ENCODE assay signal across 19 cellular contexts in the genomic region with DNA sequence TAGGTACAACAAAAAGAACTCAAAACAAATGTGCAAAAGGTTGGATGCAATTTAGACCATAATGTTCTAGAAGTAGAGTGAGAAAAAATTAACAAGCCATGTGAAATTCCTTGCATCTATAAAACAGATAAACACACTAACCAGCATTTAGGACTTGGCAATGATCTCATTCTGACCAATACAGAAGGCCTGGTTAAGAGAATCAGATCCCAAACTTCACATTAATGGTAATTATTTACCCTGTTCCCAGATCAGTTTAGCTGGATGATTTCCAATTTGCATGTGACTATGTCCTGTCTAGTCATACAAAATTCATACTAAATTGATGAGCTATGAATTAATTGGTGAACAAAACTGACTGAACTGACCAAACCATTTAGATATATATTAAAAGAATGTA.
A peak's percentile ranks its signal among the peaks of the same experiment; 100 is the strongest.
DNase-seq lines count a peak whose midpoint lies in the region; ATAC-seq, FAIRE-seq and TF ChIP-seq lines count a peak whose summit lies in the region.
"Had no signal": no experiment of that assay in that cellular context is flagged by ENCODE, and none has a peak within 500 bp of the region (broad histone marks: within the 10 kb centered on the region; RNA-seq: fewer than 3 reads in every experiment).

No MANE protein-coding gene starts in this region.

- no peaks in the 10 kb centered on the region for H3K9me2 ChIP-seq in SK-N-SH

- TF ChIP-seq CTCF in SK-N-SH (IDR thresholded peaks at IDR 0.05) (no peak), tibial artery (IDR thresholded peaks at IDR 0.05) (no peak), gastroesophageal sphincter (IDR thresholded peaks at IDR 0.05) (no peak)

- H3K4me2 ChIP-seq in SK-N-SH = no peak overlapping the region
- H3K4me2 ChIP-seq: A549 had no signal

- intact Hi-C loops in tibial artery (cut with DNase I; ENCODE audit: low total_unique reads) = no loop called here

- no peak for TF ChIP-seq RAD21 in SK-N-SH (IDR thresholded peaks at IDR 0.05; ENCODE audit: low read length)

- H4K20me1 ChIP-seq in SK-N-SH (ENCODE audit: insufficient read depth) = no peaks in the 10 kb centered on the region

- POLR2A ChIA-PET in SK-N-SH (lab: Yijun Ruan, JAX) = no interaction called here

- DNase-seq in ELR (ENCODE audit: low read depth) (peak; percentile 9), SK-N-SH (peak; percentile 13), glomerular visceral epithelial cell (ENCODE audit: extremely low spot score) (peak; percentile 15), tibial artery (no peak), GM19239 (ENCODE audit: insufficient read length, low spot score) (no peak), NCI-H187 treated with DMSO at 0.1 percent for 48 hours (lab: John Stamatoyannopoulos, UW) (no peak)
- DNase-seq: CD4-positive, CD25-positive, alpha-beta regulatory T cell; DND-41; Karpas-422; MG63; NCI-H1417; NCI-H1694 treated with DMSO at 0.1 percent for 48 hours; NCI-H446 treated with DMSO at 0.1 percent for 48 hours; NCI-H526 treated with DMSO at 0.1 percent for 48 hours had no signal

- H3K4me3 ChIP-seq in SK-N-SH (ENCODE audit: low read depth in 2 of 2, low read length in 1 of 2) (no peak overlapping the region), tibial artery (no peak overlapping the region), gastroesophageal sphincter (no peak overlapping the region)
- H3K4me3 ChIP-seq: A549, MG63 had no signal

- H3K79me2 ChIP-seq in SK-N-SH (ENCODE audit: insufficient read depth) = no peaks in the 10 kb centered on the region

- H3K9me3 ChIP-seq in SK-N-SH (no peaks in the 10 kb centered on the region), tibial artery (no peaks in the 10 kb centered on the region), gastroesophageal sphincter (no peaks in the 10 kb centered on the region)
- H3K9me3 ChIP-seq: A549, MG63 had no signal

- no peaks in the 10 kb centered on the region for H3F3A ChIP-seq in SK-N-SH (replicated peaks; ENCODE audit: insufficient read depth)

- no peak overlapping the region for H3K9ac ChIP-seq in SK-N-SH

- CTCF ChIA-PET in SK-N-SH (lab: Yijun Ruan, JAX) = no interaction called here

- peaks cover 0 to 2% of the 10 kb centered on the region in 2 experiments; a peak in 2 of 4 replicates for H3K4me1 ChIP-seq in SK-N-SH (ENCODE audit: control insufficient read depth in 1 of 2, insufficient read depth in 2 of 2, low read depth in 1 of 2, low read length in 1 of 2)
- H3K4me1 ChIP-seq in tibial artery = peaks cover 0 to 19% (median 3%) of the 10 kb centered on the region in 4 donors
- H3K4me1 ChIP-seq in gastroesophageal sphincter = peaks cover 0 to 5% (median 0%) of the 10 kb centered on the region in 3 donors
- H3K4me1 ChIP-seq: A549 had no signal

- FAIRE-seq in GM19239 (lab: Jason Lieb, UNC) = no peak
- FAIRE-seq: A549, GM12892, H1 had no signal

- TF ChIP-seq EP300 in SK-N-SH (IDR thresholded peaks at IDR 0.05; ENCODE audit: borderline replicate concordance in 1 of 2, low read depth in 1 of 2, low read length in 1 of 2) (no peak), gastroesophageal sphincter (IDR thresholded peaks at IDR 0.05) (no peak)

- ATAC-seq in gastroesophageal sphincter = no peak
- ATAC-seq: A549, Panc1 had no signal

- peak overlapping the region in 1 of 2 experiments; percentile 22; a peak in 1 of 4 replicates for H3K27ac ChIP-seq in SK-N-SH (ENCODE audit: low read depth in 2 of 2, low read length in 1 of 2)
- H3K27ac ChIP-seq in tibial artery = peak overlapping the region; percentile 39 to 45
- no peak overlapping the region for H3K27ac ChIP-seq in gastroesophageal sphincter
- H3K27ac ChIP-seq: A549 had no signal

- no peaks in the 10 kb centered on the region for H3K27me3 ChIP-seq in SK-N-SH (ENCODE audit: insufficient read depth)
- H3K27me3 ChIP-seq in tibial artery = no peaks in the 10 kb centered on the region
- H3K27me3 ChIP-seq in gastroesophageal sphincter = no peaks in the 10 kb centered on the region
- H3K27me3 ChIP-seq: MG63 had no signal

- H3K36me3 ChIP-seq in SK-N-SH (replicated peaks in 1 of 2; ENCODE audit: control insufficient read depth in 1 of 2, insufficient read depth in 2 of 2, low read length in 1 of 2) (no peaks in the 10 kb centered on the region), tibial artery (no peaks in the 10 kb centered on the region), gastroesophageal sphincter (no peaks in the 10 kb centered on the region)
- H3K36me3 ChIP-seq: MG63 had no signal

- no peak for TF ChIP-seq POLR2A in gastroesophageal sphincter (IDR thresholded peaks at IDR 0.05)

- no peak overlapping the region for H2AFZ ChIP-seq in SK-N-SH (ENCODE audit: low read depth)

TF ChIP-seq in SK-N-SH, 30 proteins besides CTCF, POLR2A, EP300 and RAD21:
- TF ChIP-seq MXI1 (IDR thresholded peaks at IDR 0.05; ENCODE audit: low read depth, low read length) = no peak
- TF ChIP-seq, protein P1, sequence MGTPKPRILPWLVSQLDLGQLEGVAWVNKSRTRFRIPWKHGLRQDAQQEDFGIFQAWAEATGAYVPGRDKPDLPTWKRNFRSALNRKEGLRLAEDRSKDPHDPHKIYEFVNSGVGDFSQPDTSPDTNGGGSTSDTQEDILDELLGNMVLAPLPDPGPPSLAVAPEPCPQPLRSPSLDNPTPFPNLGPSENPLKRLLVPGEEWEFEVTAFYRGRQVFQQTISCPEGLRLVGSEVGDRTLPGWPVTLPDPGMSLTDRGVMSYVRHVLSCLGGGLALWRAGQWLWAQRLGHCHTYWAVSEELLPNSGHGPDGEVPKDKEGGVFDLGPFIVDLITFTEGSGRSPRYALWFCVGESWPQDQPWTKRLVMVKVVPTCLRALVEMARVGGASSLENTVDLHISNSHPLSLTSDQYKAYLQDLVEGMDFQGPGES (IDR thresholded peaks at IDR 0.05; ENCODE audit: low read depth, low read length) = no peak
- no peak for TF ChIP-seq RCOR1 (IDR thresholded peaks at IDR 0.05; ENCODE audit: low read length)
- no peak for TF ChIP-seq SMC3 (IDR thresholded peaks at IDR 0.05; ENCODE audit: low read depth, low read length)
- no peak for TF ChIP-seq POLR2AphosphoS5 (IDR thresholded peaks at IDR 0.05; ENCODE audit: low read depth, low read length)
- no peak for TF ChIP-seq SIN3A (IDR thresholded peaks at IDR 0.05; ENCODE audit: borderline replicate concordance, low read depth, low read length)
- no peak for TF ChIP-seq TAF1 (IDR thresholded peaks at IDR 0.05; ENCODE audit: borderline replicate concordance, low read depth, low read length)
- TF ChIP-seq, protein P2, sequence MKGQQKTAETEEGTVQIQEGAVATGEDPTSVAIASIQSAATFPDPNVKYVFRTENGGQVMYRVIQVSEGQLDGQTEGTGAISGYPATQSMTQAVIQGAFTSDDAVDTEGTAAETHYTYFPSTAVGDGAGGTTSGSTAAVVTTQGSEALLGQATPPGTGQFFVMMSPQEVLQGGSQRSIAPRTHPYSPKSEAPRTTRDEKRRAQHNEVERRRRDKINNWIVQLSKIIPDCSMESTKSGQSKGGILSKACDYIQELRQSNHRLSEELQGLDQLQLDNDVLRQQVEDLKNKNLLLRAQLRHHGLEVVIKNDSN (IDR thresholded peaks at IDR 0.05; ENCODE audit: borderline replicate concordance, low read depth) = no peak
- no peak for TF ChIP-seq FOXM1 (IDR thresholded peaks at IDR 0.05; ENCODE audit: low read depth)
- TF ChIP-seq MEF2A (IDR thresholded peaks at IDR 0.05; ENCODE audit: borderline replicate concordance, low read depth) = no peak
- TF ChIP-seq, protein P3, sequence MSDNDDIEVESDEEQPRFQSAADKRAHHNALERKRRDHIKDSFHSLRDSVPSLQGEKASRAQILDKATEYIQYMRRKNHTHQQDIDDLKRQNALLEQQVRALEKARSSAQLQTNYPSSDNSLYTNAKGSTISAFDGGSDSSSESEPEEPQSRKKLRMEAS (IDR thresholded peaks at IDR 0.05; ENCODE audit: low read depth) = no peak
- no peak for TF ChIP-seq NRF1 (IDR thresholded peaks at IDR 0.05; ENCODE audit: low read depth, low read length)
- TF ChIP-seq REST (IDR thresholded peaks at IDR 0.05; ENCODE audit: low read depth, low read length) = no peak
- TF ChIP-seq EZH2phosphoT487 (IDR thresholded peaks at IDR 0.05; ENCODE audit: borderline replicate concordance, low read depth) = no peak
- no peak for TF ChIP-seq USF2 (IDR thresholded peaks at IDR 0.05; ENCODE audit: borderline replicate concordance, low read depth, low read length)
- no peak for TF ChIP-seq RXRA (IDR thresholded peaks at IDR 0.05; ENCODE audit: borderline replicate concordance, low read depth)
- no peak for TF ChIP-seq ELF1 (IDR thresholded peaks at IDR 0.05)
- no peak for TF ChIP-seq TEAD4 (IDR thresholded peaks at IDR 0.05; ENCODE audit: borderline replicate concordance, insufficient read depth)

Comparison
In these comparisons a context has a peak if more than half of its experiments do, and no peak if none do; other contexts are left out.
1. DNase-seq: peak in ELR (single experiment), SK-N-SH (single experiment) and glomerular visceral epithelial cell (single experiment); none in tibial artery (0 of 2), GM19239 (single experiment) and NCI-H187 treated with DMSO at 0.1 percent for 48 hours (single experiment).
2. H3K27ac ChIP-seq: peak in tibial artery (2 of 2); none in gastroesophageal sphincter (0 of 4).